In genomic region chr2:28480403-28481049, GRCh38 we compare ENCODE assay signal across 14 cellular contexts. TPM values are rescaled to one million over a fixed set of nuclear protein-coding genes. Genes with fewer than 3 reads are reported as not detected.
DNase-seq lines count a peak whose midpoint lies in the region; ATAC-seq lines count a peak whose summit lies in the region.
"Had no signal": no experiment of that assay in that cellular context is flagged by ENCODE, and none has a peak within 500 bp of the region (broad histone marks: within the 10 kb centered on the region; RNA-seq: fewer than 3 reads in every experiment).

No MANE protein-coding gene starts in this region.

- H3K4me1 Mint-ChIP-seq in activated CD8-positive, alpha-beta memory T cell treated with anti-CD3 and anti-CD28 coated beads, Interleukin-2, amount 10 ng/mL, durations not matched to agents 7 days and 5 days, result peaks cover 2% of the 10 kb centered on the region
- no peaks in the 10 kb centered on the region for H3K4me1 Mint-ChIP-seq in activated T-helper 17 cell treated with anti-CD3 and anti-CD28 coated beads, Interleukin-2, amount 50 U/mL, for 72 hours
- no peaks in the 10 kb centered on the region for H3K4me1 Mint-ChIP-seq in stimulated activated effector memory CD8-positive, alpha-beta T cell treated with anti-CD3 and anti-CD28 coated beads, Interleukin-12 subunit alpha, Interleukin-12 subunit beta, amount 100 ng/mL, for 72 hours

- peak; percentile 17 for DNase-seq in activated CD8-positive, alpha-beta memory T cell treated with anti-CD3 and anti-CD28 coated beads for 24 hours
- no peak for DNase-seq in activated CD8-positive, alpha-beta memory T cell treated with anti-CD3 and anti-CD28 coated beads, Interleukin-2, amount 10 ng/mL, durations not matched to agents 7 days and 5 days
- DNase-seq in stimulated activated CD4-positive, alpha-beta T cell treated with anti-CD3 and anti-CD28 coated beads, Interleukin-15, amount 100 ng/mL, for 24 hours, result peak; percentile 40
- DNase-seq in stimulated activated CD4-positive, alpha-beta T cell treated with anti-CD3 and anti-CD28 coated beads, Interleukin-12 subunit alpha, Interleukin-12 subunit beta, amount 100 ng/mL, for 4 hours, result no peak
- DNase-seq in stimulated activated effector memory CD8-positive, alpha-beta T cell treated with anti-CD3 and anti-CD28 coated beads, Interleukin-12 subunit alpha, Interleukin-12 subunit beta, amount 100 ng/mL, for 72 hours (ENCODE audit: low spot score in 2 of 2), result no peak
- DNase-seq in activated gamma-delta T cell (lab: John Stamatoyannopoulos, UW), result no peak
- DNase-seq: BE2C; CD4-positive, alpha-beta memory T cell; DMS79; GM23248 had no signal

- H3K36me3 Mint-ChIP-seq in activated CD8-positive, alpha-beta memory T cell treated with anti-CD3 and anti-CD28 coated beads, Interleukin-2, amount 10 ng/mL, durations not matched to agents 7 days and 5 days, result peaks cover 3% of the 10 kb centered on the region
- no peaks in the 10 kb centered on the region for H3K36me3 Mint-ChIP-seq in activated T-helper 17 cell treated with anti-CD3 and anti-CD28 coated beads, Interleukin-2, amount 50 U/mL, for 72 hours (ENCODE audit: low read depth)
- H3K36me3 Mint-ChIP-seq in stimulated activated effector memory CD8-positive, alpha-beta T cell treated with anti-CD3 and anti-CD28 coated beads, Interleukin-12 subunit alpha, Interleukin-12 subunit beta, amount 100 ng/mL, for 72 hours, result no peaks in the 10 kb centered on the region
- H3K36me3 Mint-ChIP-seq: CD4-positive, alpha-beta memory T cell had no signal

- no peak overlapping the region for H3K4me3 Mint-ChIP-seq in activated CD8-positive, alpha-beta memory T cell treated with anti-CD3 and anti-CD28 coated beads, Interleukin-2, amount 10 ng/mL, durations not matched to agents 7 days and 5 days
- H3K4me3 Mint-ChIP-seq in activated T-helper 17 cell treated with anti-CD3 and anti-CD28 coated beads, Interleukin-2, amount 50 U/mL, for 72 hours, result no peak overlapping the region
- H3K4me3 Mint-ChIP-seq in stimulated activated effector memory CD8-positive, alpha-beta T cell treated with anti-CD3 and anti-CD28 coated beads, Interleukin-12 subunit alpha, Interleukin-12 subunit beta, amount 100 ng/mL, for 72 hours, result no peak overlapping the region
- H3K4me3 Mint-ChIP-seq: CD4-positive, alpha-beta memory T cell had no signal

- no peaks in the 10 kb centered on the region for H3K27me3 Mint-ChIP-seq in activated CD8-positive, alpha-beta memory T cell treated with anti-CD3 and anti-CD28 coated beads, Interleukin-2, amount 10 ng/mL, durations not matched to agents 7 days and 5 days
- no peaks in the 10 kb centered on the region for H3K27me3 Mint-ChIP-seq in activated T-helper 17 cell treated with anti-CD3 and anti-CD28 coated beads, Interleukin-2, amount 50 U/mL, for 72 hours

- no peaks in the 10 kb centered on the region for H3K9me3 Mint-ChIP-seq in activated CD8-positive, alpha-beta memory T cell treated with anti-CD3 and anti-CD28 coated beads, Interleukin-2, amount 10 ng/mL, durations not matched to agents 7 days and 5 days (ENCODE audit: low read depth)
- no peaks in the 10 kb centered on the region for H3K9me3 Mint-ChIP-seq in activated T-helper 17 cell treated with anti-CD3 and anti-CD28 coated beads, Interleukin-2, amount 50 U/mL, for 72 hours
- H3K9me3 Mint-ChIP-seq in stimulated activated effector memory CD8-positive, alpha-beta T cell treated with anti-CD3 and anti-CD28 coated beads, Interleukin-12 subunit alpha, Interleukin-12 subunit beta, amount 100 ng/mL, for 72 hours, result no peaks in the 10 kb centered on the region

- ATAC-seq in activated CD8-positive, alpha-beta memory T cell treated with anti-CD3 and anti-CD28 coated beads, Interleukin-2, amount 10 ng/mL, durations not matched to agents 7 days and 5 days, result no peak
- peak; percentile 38 for ATAC-seq in activated T-helper 17 cell treated with anti-CD3 and anti-CD28 coated beads, Interleukin-2, amount 50 U/mL, for 72 hours (replicated peaks)
- peak; percentile 53 for ATAC-seq in stimulated activated effector memory CD8-positive, alpha-beta T cell treated with anti-CD3 and anti-CD28 coated beads, Interleukin-12 subunit alpha, Interleukin-12 subunit beta, amount 100 ng/mL, for 72 hours
- ATAC-seq: A549, GM12878, HCT116 had no signal

- CTCF ChIA-PET in activated CD8-positive, alpha-beta memory T cell treated with anti-CD3 and anti-CD28 coated beads, Interleukin-2, amount 10 ng/mL, durations not matched to agents 7 days and 5 days (lab: Charles Lee), result no interaction called here

- no peak overlapping the region for H3K27ac Mint-ChIP-seq in activated CD8-positive, alpha-beta memory T cell treated with anti-CD3 and anti-CD28 coated beads, Interleukin-2, amount 10 ng/mL, durations not matched to agents 7 days and 5 days
- no peak overlapping the region for H3K27ac Mint-ChIP-seq in activated T-helper 17 cell treated with anti-CD3 and anti-CD28 coated beads, Interleukin-2, amount 50 U/mL, for 72 hours
- peak overlapping the region; percentile 21 for H3K27ac Mint-ChIP-seq in stimulated activated effector memory CD8-positive, alpha-beta T cell treated with anti-CD3 and anti-CD28 coated beads, Interleukin-12 subunit alpha, Interleukin-12 subunit beta, amount 100 ng/mL, for 72 hours
- H3K27ac Mint-ChIP-seq: CD4-positive, alpha-beta memory T cell had no signal

RNA-seq across cellular contexts. Expression of gene PLB1, which starts 15.3 kb away (rescaled TPM):
- 1 to 10 TPM in 1 of 2 experiments, under 1 TPM in 1; 0.67 to 1.2 TPM for total RNA-seq in activated CD8-positive, alpha-beta memory T cell treated with anti-CD3 and anti-CD28 coated beads, Interleukin-2, amount 10 ng/mL, durations not matched to agents 7 days and 5 days
- under 1 TPM; 0.61 to 0.90 TPM for total RNA-seq in activated T-helper 17 cell treated with anti-CD3 and anti-CD28 coated beads, Interleukin-2, amount 50 U/mL, for 72 hours

Comparison
In these comparisons a context has a peak if more than half of its experiments do, and no peak if none do; other contexts are left out.
1. DNase-seq: peak in activated CD8-positive, alpha-beta memory T cell treated with anti-CD3 and anti-CD28 coated beads for 24 hours (single experiment) and stimulated activated CD4-positive, alpha-beta T cell treated with anti-CD3 and anti-CD28 coated beads, Interleukin-15, amount 100 ng/mL, for 24 hours (single experiment); none in activated CD8-positive, alpha-beta memory T cell treated with anti-CD3 and anti-CD28 coated beads, Interleukin-2, amount 10 ng/mL, durations not matched to agents 7 days and 5 days (single experiment), stimulated activated CD4-positive, alpha-beta T cell treated with anti-CD3 and anti-CD28 coated beads, Interleukin-12 subunit alpha, Interleukin-12 subunit beta, amount 100 ng/mL, for 4 hours (single experiment), stimulated activated effector memory CD8-positive, alpha-beta T cell treated with anti-CD3 and anti-CD28 coated beads, Interleukin-12 subunit alpha, Interleukin-12 subunit beta, amount 100 ng/mL, for 72 hours (0 of 2) and activated gamma-delta T cell (single experiment).